20 cellular contexts compared by ENCODE assay signal in genomic region chr3:191366675-191367074, GRCh38. TPM values are rescaled to one million over a fixed set of nuclear protein-coding genes. Genes with fewer than 3 reads are reported as not detected.
DNase-seq lines count a peak whose midpoint lies in the region; ATAC-seq, FAIRE-seq and TF ChIP-seq lines count a peak whose summit lies in the region.
"Had no signal": no experiment of that assay in that cellular context is flagged by ENCODE, and none has a peak within 500 bp of the region (broad histone marks: within the 10 kb centered on the region; RNA-seq: fewer than 3 reads in every experiment).

No MANE protein-coding gene starts in this region.

- POLR2A ChIA-PET in HepG2 (lab: Yijun Ruan, JAX) = no interaction called here
- POLR2A ChIA-PET in activated CD4-positive, alpha-beta memory T cell treated with anti-CD3 and anti-CD28 coated beads, Interleukin-2, amount 10 ng/mL, durations not matched to agents 7 days and 5 days (lab: Charles Lee) = no interaction called here

- H3K27ac ChIP-seq in right lobe of liver = no peak overlapping the region
- H3K27ac ChIP-seq in HepG2 (ENCODE audit: extremely low read length, insufficient read depth, low read length) = no peak overlapping the region
- H3K27ac ChIP-seq in right cardiac atrium (ENCODE audit: low read length) = no peak overlapping the region
- H3K27ac ChIP-seq: prostate gland had no signal

- no TSS peak for BruUV-seq in HepG2 (replicated peaks; lab: Mats Ljungman, UMichigan)

- H3K27ac Mint-ChIP-seq in activated CD4-positive, alpha-beta memory T cell treated with anti-CD3 and anti-CD28 coated beads, Interleukin-2, amount 10 ng/mL, durations not matched to agents 7 days and 5 days = no peak overlapping the region
- H3K27ac Mint-ChIP-seq in activated CD8-positive, alpha-beta memory T cell treated with anti-CD3 and anti-CD28 coated beads, Interleukin-2, amount 10 ng/mL, durations not matched to agents 7 days and 5 days = no peak overlapping the region
- H3K27ac Mint-ChIP-seq: CD4-positive, CD25-positive, alpha-beta regulatory T cell; natural killer cell had no signal

- H3K4me2 ChIP-seq in HepG2 (ENCODE audit: low read depth, low read length) = no peak overlapping the region

- no peaks in the 10 kb centered on the region for H3K36me3 Mint-ChIP-seq in activated CD4-positive, alpha-beta memory T cell treated with anti-CD3 and anti-CD28 coated beads, Interleukin-2, amount 10 ng/mL, durations not matched to agents 7 days and 5 days (ENCODE audit: low read depth)
- H3K36me3 Mint-ChIP-seq in activated CD8-positive, alpha-beta memory T cell treated with anti-CD3 and anti-CD28 coated beads, Interleukin-2, amount 10 ng/mL, durations not matched to agents 7 days and 5 days = peaks cover 2% of the 10 kb centered on the region
- H3K36me3 Mint-ChIP-seq: natural killer cell had no signal

- in situ Hi-C loops in HepG2 (cut with HindIII; ENCODE audit: extremely low pct_ligation_motif_present, low pct_unique_long_range_greater_than_20kb) = no loop called here

- intact Hi-C loops in right lobe of liver (cut with DNase I) (no loop called here), HepG2 (cut with micrococcal nuclease; ENCODE audit: unreplicated experiment) (no loop called here), right cardiac atrium (cut with DNase I) (no loop called here)

- FAIRE-seq in HepG2 (lab: Jason Lieb, UNC) = no peak

- TF ChIP-seq POLR2A in right lobe of liver (IDR thresholded peaks at IDR 0.05) = no peak
- TF ChIP-seq POLR2A in HepG2 (IDR thresholded peaks at IDR 0.05; ENCODE audit: insufficient read depth in 1 of 2, low read depth in 2 of 2, low read length in 2 of 2) = no peak

- no peaks in the 10 kb centered on the region for H3K9me3 Mint-ChIP-seq in activated CD4-positive, alpha-beta memory T cell treated with anti-CD3 and anti-CD28 coated beads, Interleukin-2, amount 10 ng/mL, durations not matched to agents 7 days and 5 days
- H3K9me3 Mint-ChIP-seq in activated CD8-positive, alpha-beta memory T cell treated with anti-CD3 and anti-CD28 coated beads, Interleukin-2, amount 10 ng/mL, durations not matched to agents 7 days and 5 days (ENCODE audit: low read depth) = peaks cover under 1% of the 10 kb centered on the region
- H3K9me3 Mint-ChIP-seq: natural killer cell had no signal

- H3K9me3 ChIP-seq in right lobe of liver (no peaks in the 10 kb centered on the region), HepG2 (ENCODE audit: low read length) (no peaks in the 10 kb centered on the region), adipocyte (ENCODE audit: control insufficient read depth, low read length) (no peaks in the 10 kb centered on the region), right cardiac atrium (ENCODE audit: control insufficient read depth, low read length) (no peaks in the 10 kb centered on the region)
- H3K9me3 ChIP-seq: prostate gland had no signal

- no peak for DNase-seq in right lobe of liver
- DNase-seq in HepG2 (ENCODE audit: low spot score) = no peak
- DNase-seq in adipocyte (ENCODE audit: low read depth) = peak; percentile 19
- no peak for DNase-seq in right cardiac atrium
- no peak for DNase-seq in activated CD4-positive, alpha-beta memory T cell treated with anti-CD3 and anti-CD28 coated beads, Interleukin-2, amount 10 ng/mL, durations not matched to agents 7 days and 5 days
- DNase-seq in activated CD4-positive, alpha-beta T cell treated with anti-CD3 and anti-CD28 coated beads for 4 hours = no peak
- no peak for DNase-seq in activated CD8-positive, alpha-beta memory T cell treated with anti-CD3 and anti-CD28 coated beads, Interleukin-2, amount 10 ng/mL, durations not matched to agents 7 days and 5 days
- DNase-seq: ACHN; amniotic stem cell; CD4-positive, CD25-positive, alpha-beta regulatory T cell; DMS79 treated with DMSO at 0.1 percent for 48 hours; mammary epithelial cell; natural killer cell; NCI-H1930; NCI-H446; stimulated activated naive CD4-positive, alpha-beta T cell treated with Interleukin-2 at 50 U/mL for 16 hours; T-helper 2 cell; trophoblast cell had no signal

- no peak overlapping the region for H2AFZ ChIP-seq in HepG2 (ENCODE audit: low read length)

- H3K27me3 ChIP-seq in right lobe of liver (no peaks in the 10 kb centered on the region), HepG2 (ENCODE audit: control insufficient read depth in 1 of 2, insufficient read depth in 2 of 2, low read length in 2 of 2) (no peaks in the 10 kb centered on the region), adipocyte (replicated peaks; ENCODE audit: control insufficient read depth, insufficient read depth, low read length) (no peaks in the 10 kb centered on the region), right cardiac atrium (ENCODE audit: control insufficient read depth, insufficient read depth) (no peaks in the 10 kb centered on the region)

- CTCF ChIA-PET in HepG2 (lab: Yijun Ruan, JAX; ENCODE audit: low intra/inter-chr PET ratio, low total read pairs) = no interaction called here
- CTCF ChIA-PET in activated CD4-positive, alpha-beta memory T cell treated with anti-CD3 and anti-CD28 coated beads, Interleukin-2, amount 10 ng/mL, durations not matched to agents 7 days and 5 days (lab: Charles Lee) = no interaction called here
- CTCF ChIA-PET in activated CD8-positive, alpha-beta memory T cell treated with anti-CD3 and anti-CD28 coated beads, Interleukin-2, amount 10 ng/mL, durations not matched to agents 7 days and 5 days (lab: Charles Lee) = interaction anchor here (1.2 kb wide), 1 partner anchor 8 kb away, joined by 3 read pairs; no protein-coding TSS in a partner anchor

- H3K4me1 Mint-ChIP-seq in activated CD4-positive, alpha-beta memory T cell treated with anti-CD3 and anti-CD28 coated beads, Interleukin-2, amount 10 ng/mL, durations not matched to agents 7 days and 5 days = peaks cover 2% of the 10 kb centered on the region
- H3K4me1 Mint-ChIP-seq in activated CD8-positive, alpha-beta memory T cell treated with anti-CD3 and anti-CD28 coated beads, Interleukin-2, amount 10 ng/mL, durations not matched to agents 7 days and 5 days = no peaks in the 10 kb centered on the region

- TF ChIP-seq RAD21 in HepG2 (CRISPR knock-in tag; IDR thresholded peaks at IDR 0.05) = no peak

- no peaks in the 10 kb centered on the region for H3K27me3 Mint-ChIP-seq in activated CD4-positive, alpha-beta memory T cell treated with anti-CD3 and anti-CD28 coated beads, Interleukin-2, amount 10 ng/mL, durations not matched to agents 7 days and 5 days
- no peaks in the 10 kb centered on the region for H3K27me3 Mint-ChIP-seq in activated CD8-positive, alpha-beta memory T cell treated with anti-CD3 and anti-CD28 coated beads, Interleukin-2, amount 10 ng/mL, durations not matched to agents 7 days and 5 days
- H3K27me3 Mint-ChIP-seq: CD4-positive, CD25-positive, alpha-beta regulatory T cell had no signal

- no peak for TF ChIP-seq CTCF in right lobe of liver (IDR thresholded peaks at IDR 0.05)
- TF ChIP-seq CTCF in HepG2 (CRISPR knock-in tag; IDR thresholded peaks at IDR 0.05) = no peak

- H4K20me1 ChIP-seq in HepG2 (ENCODE audit: insufficient read depth, low read length) = no peaks in the 10 kb centered on the region

- H3K79me2 ChIP-seq in HepG2 (ENCODE audit: insufficient read depth, low read length) = no peaks in the 10 kb centered on the region

- no peak overlapping the region for H3K4me3 Mint-ChIP-seq in activated CD4-positive, alpha-beta memory T cell treated with anti-CD3 and anti-CD28 coated beads, Interleukin-2, amount 10 ng/mL, durations not matched to agents 7 days and 5 days
- H3K4me3 Mint-ChIP-seq in activated CD8-positive, alpha-beta memory T cell treated with anti-CD3 and anti-CD28 coated beads, Interleukin-2, amount 10 ng/mL, durations not matched to agents 7 days and 5 days = no peak overlapping the region
- H3K4me3 Mint-ChIP-seq: CD4-positive, CD25-positive, alpha-beta regulatory T cell; natural killer cell had no signal

- no peaks in the 10 kb centered on the region for H3K4me1 ChIP-seq in right lobe of liver
- H3K4me1 ChIP-seq in HepG2 (ENCODE audit: insufficient read depth, low read length) = peaks cover 19% of the 10 kb centered on the region
- H3K4me1 ChIP-seq in adipocyte (ENCODE audit: control insufficient read depth, insufficient read depth, low read length) = peaks cover 11% of the 10 kb centered on the region
- H3K4me1 ChIP-seq in right cardiac atrium (ENCODE audit: control insufficient read depth, insufficient read depth, low read length) = no peaks in the 10 kb centered on the region
- H3K4me1 ChIP-seq: prostate gland had no signal

- TF ChIP-seq EP300 in HepG2 (IDR thresholded peaks at IDR 0.05; ENCODE audit: low read depth in 2 of 2, low read length in 2 of 2) (no peak), HepG2 (CRISPR knock-in tag; IDR thresholded peaks at IDR 0.05; ENCODE audit: borderline replicate concordance) (no peak)

- ATAC-seq in right lobe of liver (peak; percentile 62 to 83 (median 66)), HepG2 (no peak), right cardiac atrium (peak; percentile 72 to 96), GM21423 (IDR thresholded peaks at IDR 0.05; ENCODE audit: unreplicated experiment) (no peak)
- no peak for ATAC-seq in activated CD8-positive, alpha-beta memory T cell treated with anti-CD3 and anti-CD28 coated beads, Interleukin-2, amount 10 ng/mL, durations not matched to agents 7 days and 5 days
- ATAC-seq: natural killer cell had no signal

- 76% methylated on average over 2 of the region's 2 CpGs for WGBS in right lobe of liver (ENCODE audit: insufficient coverage, low coverage, low lambda C conversion rate, missing lambda C conversion rate)
- 93% methylated on average over 2 of the region's 2 CpGs for WGBS in HepG2 (ENCODE audit: low lambda C conversion rate)
- 43% methylated on average over 2 of the region's 2 CpGs for WGBS in right cardiac atrium

- peaks cover 0 to 25% (median 8%) of the 10 kb centered on the region in 4 donors for H3K36me3 ChIP-seq in right lobe of liver
- H3K36me3 ChIP-seq in HepG2 (replicated peaks in 1 of 2; ENCODE audit: control insufficient read depth in 1 of 2, insufficient read depth in 2 of 2, low read length in 2 of 2) = peaks cover 2 to 60% of the 10 kb centered on the region in 2 experiments; a peak in 4 of 5 replicates
- peaks cover 72% of the 10 kb centered on the region for H3K36me3 ChIP-seq in adipocyte (ENCODE audit: control insufficient read depth, insufficient read depth, low read length, severe bottlenecking)
- H3K36me3 ChIP-seq: prostate gland had no signal

- H3K4me3 ChIP-seq in right lobe of liver (no peak overlapping the region), HepG2 (replicated peaks in 1 of 3; ENCODE audit: insufficient read depth in 1 of 3, low read depth in 2 of 3, low read length in 3 of 3) (no peak overlapping the region), adipocyte (ENCODE audit: low read length) (no peak overlapping the region), right cardiac atrium (ENCODE audit: low read length) (no peak overlapping the region)
- H3K4me3 ChIP-seq: prostate gland had no signal

- H3K9ac ChIP-seq in HepG2 (ENCODE audit: insufficient read depth, low read depth, low read length) = no peak overlapping the region
- no peak overlapping the region for H3K9ac ChIP-seq in adipocyte (ENCODE audit: low read length)

RNA-seq across cellular contexts. Expression of gene UTS2B, which starts 36.3 kb away (rescaled TPM):
- total RNA-seq in right lobe of liver = under 1 TPM in 1 of 6 experiments, not detected in 5; 0.38 TPM
- total RNA-seq in HepG2 (2016; rRNA removed; fragmentation: Illumina TruSeq; extraction: Trizol) = 0.46 TPM in 1 of 2 replicates, not detected in the other
- 0.71 and 1.1 TPM in 2 replicates for total RNA-seq in HepG2 (2016; cell fraction: cytosol; rRNA removed; fragmentation: Illumina TruSeq; extraction: Trizol; ENCODE audit: low read depth)
- 0.37 TPM in 1 of 2 replicates, not detected in the other for total RNA-seq in HepG2 (2016; cell fraction: insoluble cytoplasmic fraction; rRNA removed; fragmentation: Illumina TruSeq; extraction: Trizol)
- 0.49 and 0.83 TPM in 2 replicates for total RNA-seq in HepG2 (2016; cell fraction: membrane; rRNA removed; fragmentation: Illumina TruSeq; extraction: Trizol)
- total RNA-seq in HepG2 (2016; cell fraction: nucleus; rRNA removed; fragmentation: Illumina TruSeq; extraction: Trizol) = 1.1 and 1.6 TPM in 2 replicates
- polyA plus RNA-seq in HepG2 (2011; rRNA removed) = 0.03 and 0.14 TPM in 2 replicates
- 0.04 and 0.09 TPM in 2 replicates for polyA plus RNA-seq in HepG2 (2011; cell fraction: cytosol; rRNA removed)
- polyA plus RNA-seq in HepG2 (2011; cell fraction: nucleus; rRNA removed) = not detected in 2 replicates
- polyA plus RNA-seq in HepG2 (2012) = 0.42 TPM in 1 of 2 replicates, not detected in the other
- 0.34 TPM in 1 of 2 replicates, not detected in the other for polyA plus RNA-seq in HepG2 (2016; cell fraction: cytosol; fragmentation: Illumina TruSeq; extraction: Trizol; ENCODE audit: low read depth)
- polyA plus RNA-seq in HepG2 (2016; cell fraction: insoluble cytoplasmic fraction; fragmentation: Illumina TruSeq; extraction: Trizol; ENCODE audit: low read depth) = not detected in 2 replicates
- polyA plus RNA-seq in HepG2 (2016; cell fraction: membrane; fragmentation: Illumina TruSeq; extraction: Trizol; ENCODE audit: low read depth) = not detected in 2 replicates
- polyA plus RNA-seq in HepG2 (2016; cell fraction: nucleus; fragmentation: Illumina TruSeq; extraction: Trizol; ENCODE audit: insufficient read depth, low read depth) = not detected in 2 replicates
- polyA minus RNA-seq in HepG2 (2011; rRNA and poly(A)+ RNA removed; ENCODE audit: low replicate concordance) = 0.32 and 1.1 TPM in 2 replicates
- 1.1 TPM in 1 of 2 replicates, not detected in the other for polyA minus RNA-seq in HepG2 (2011; cell fraction: cytosol; rRNA and poly(A)+ RNA removed)
- 3.4 and 3.6 TPM in 2 replicates for polyA minus RNA-seq in HepG2 (2011; cell fraction: nucleus; rRNA and poly(A)+ RNA removed)
- total RNA-seq in right cardiac atrium = 1 to 10 TPM in 1 of 4 donors, under 1 TPM in 3; 0.39 to 1.2 (median 0.43) TPM
- polyA plus RNA-seq in right cardiac atrium = 0.16 TPM
- not detected for total RNA-seq in activated CD4-positive, alpha-beta memory T cell treated with anti-CD3 and anti-CD28 coated beads, Interleukin-2, amount 10 ng/mL, durations not matched to agents 7 days and 5 days
- total RNA-seq in activated CD8-positive, alpha-beta memory T cell treated with anti-CD3 and anti-CD28 coated beads, Interleukin-2, amount 10 ng/mL, durations not matched to agents 7 days and 5 days = not detected
- total RNA-seq: CD4-positive, CD25-positive, alpha-beta regulatory T cell had no signal
- polyA plus RNA-seq: CD4-positive, CD25-positive, alpha-beta regulatory T cell had no signal

RNA-seq across cellular contexts. Expression of gene CCDC50, which starts 37.5 kb away (rescaled TPM):
- total RNA-seq in right lobe of liver (10 to 100 TPM; 36.1 to 96.3 (median 65.1) TPM), HepG2 (2016; rRNA removed; fragmentation: Illumina TruSeq; extraction: Trizol) (66.4 and 84.6 TPM in 2 replicates), right cardiac atrium (10 to 100 TPM; 47.6 to 67.5 (median 51.3) TPM)
- total RNA-seq in HepG2 (2016; cell fraction: cytosol; rRNA removed; fragmentation: Illumina TruSeq; extraction: Trizol; ENCODE audit: low read depth) = 64.1 and 70.2 TPM in 2 replicates
- total RNA-seq in HepG2 (2016; cell fraction: insoluble cytoplasmic fraction; rRNA removed; fragmentation: Illumina TruSeq; extraction: Trizol) = 64.3 and 82.0 TPM in 2 replicates
- 93.5 and 98.5 TPM in 2 replicates for total RNA-seq in HepG2 (2016; cell fraction: membrane; rRNA removed; fragmentation: Illumina TruSeq; extraction: Trizol)
- total RNA-seq in HepG2 (2016; cell fraction: nucleus; rRNA removed; fragmentation: Illumina TruSeq; extraction: Trizol) = 42.1 and 53.1 TPM in 2 replicates
- polyA plus RNA-seq in HepG2 (2011; rRNA removed) (42.8 and 47.6 TPM in 2 replicates), right cardiac atrium (22.5 TPM)
- polyA plus RNA-seq in HepG2 (2011; cell fraction: cytosol; rRNA removed) = 36.3 and 39.4 TPM in 2 replicates
- 30.4 and 34.1 TPM in 2 replicates for polyA plus RNA-seq in HepG2 (2011; cell fraction: nucleus; rRNA removed)
- polyA plus RNA-seq in HepG2 (2012) = 57.1 and 80.5 TPM in 2 replicates
- polyA plus RNA-seq in HepG2 (2016; cell fraction: cytosol; fragmentation: Illumina TruSeq; extraction: Trizol; ENCODE audit: low read depth) = 73.6 and 85.5 TPM in 2 replicates
- 81.6 and 82.7 TPM in 2 replicates for polyA plus RNA-seq in HepG2 (2016; cell fraction: insoluble cytoplasmic fraction; fragmentation: Illumina TruSeq; extraction: Trizol; ENCODE audit: low read depth)
- 79.3 and 86.2 TPM in 2 replicates for polyA plus RNA-seq in HepG2 (2016; cell fraction: membrane; fragmentation: Illumina TruSeq; extraction: Trizol; ENCODE audit: low read depth)
- 44.8 and 45.2 TPM in 2 replicates for polyA plus RNA-seq in HepG2 (2016; cell fraction: nucleus; fragmentation: Illumina TruSeq; extraction: Trizol; ENCODE audit: insufficient read depth, low read depth)
- polyA minus RNA-seq in HepG2 (2011; rRNA and poly(A)+ RNA removed; ENCODE audit: low replicate concordance) = 36.4 and 43.0 TPM in 2 replicates
- polyA minus RNA-seq in HepG2 (2011; cell fraction: cytosol; rRNA and poly(A)+ RNA removed) = 45.0 and 52.9 TPM in 2 replicates
- 135 and 139 TPM in 2 replicates for polyA minus RNA-seq in HepG2 (2011; cell fraction: nucleus; rRNA and poly(A)+ RNA removed)
- 10 to 100 TPM; 15.5 to 17.0 TPM for total RNA-seq in activated CD4-positive, alpha-beta memory T cell treated with anti-CD3 and anti-CD28 coated beads, Interleukin-2, amount 10 ng/mL, durations not matched to agents 7 days and 5 days
- total RNA-seq in activated CD8-positive, alpha-beta memory T cell treated with anti-CD3 and anti-CD28 coated beads, Interleukin-2, amount 10 ng/mL, durations not matched to agents 7 days and 5 days = 10 to 100 TPM; 11.8 to 21.3 TPM

Comparison
In these comparisons a context has a peak if more than half of its experiments do, and no peak if none do; other contexts are left out.
1. ATAC-seq: peak in right lobe of liver (4 of 4) and right cardiac atrium (2 of 2); none in HepG2 (single experiment), GM21423 (single experiment) and activated CD8-positive, alpha-beta memory T cell treated with anti-CD3 and anti-CD28 coated beads, Interleukin-2, amount 10 ng/mL, durations not matched to agents 7 days and 5 days (single experiment).